Comparison of ENCODE assay signal across 20 cellular contexts in genomic region chr3:53079147-53079546, GRCh38.
"Had no signal": no experiment of that assay in that cellular context is flagged by ENCODE, and none has a peak within 500 bp of the region (broad histone marks: within the 10 kb centered on the region; RNA-seq: fewer than 3 reads in every experiment).

No MANE protein-coding gene starts in this region.

- ATAC-seq: effector memory CD8-positive, alpha-beta T cell; left lobe of liver; mucosa of descending colon; natural killer cell treated with Interleukin-12 subunit alpha and Interleukin-12 subunit beta and Interleukin-15 and Interleukin-18, amount 100 ng/mL, for 72 hours; pancreas; right lobe of liver; stimulated activated memory B cell treated with anti-CD40 and anti-IgM and Interleukin-4, amounts not matched to agents 10 μg/mL and 1 μg/mL and 100 μg/mL, for 72 hours; stimulated activated naive CD8-positive, alpha-beta T cell treated with anti-CD3 and anti-CD28 coated beads, Interleukin-15, Interleukin-2, amounts not matched to agents 100 U/mL and 50 U/mL, for 24 hours had no signal

- H3K4me3 Mint-ChIP-seq: effector memory CD8-positive, alpha-beta T cell; immature natural killer cell; memory B cell; naive B cell; natural killer cell treated with Interleukin-12 subunit alpha and Interleukin-12 subunit beta and Interleukin-15 and Interleukin-18, amount 100 ng/mL, for 72 hours; neural crest cell; stimulated activated memory B cell treated with anti-CD40 and anti-IgM and Interleukin-4, amounts not matched to agents 10 μg/mL and 1 μg/mL and 100 μg/mL, for 72 hours had no signal

- H3K4me1 Mint-ChIP-seq: immature natural killer cell; memory B cell; neural crest cell; stimulated activated memory B cell treated with anti-CD40 and anti-IgM and Interleukin-4, amounts not matched to agents 10 μg/mL and 1 μg/mL and 100 μg/mL, for 72 hours had no signal

- H3K9me3 Mint-ChIP-seq: effector memory CD8-positive, alpha-beta T cell; immature natural killer cell; memory B cell; naive B cell; natural killer cell treated with Interleukin-12 subunit alpha and Interleukin-12 subunit beta and Interleukin-15 and Interleukin-18, amount 100 ng/mL, for 72 hours; neural crest cell; stimulated activated memory B cell treated with anti-CD40 and anti-IgM and Interleukin-4, amounts not matched to agents 10 μg/mL and 1 μg/mL and 100 μg/mL, for 72 hours had no signal

- H3K36me3 Mint-ChIP-seq: immature natural killer cell; naive B cell; natural killer cell treated with Interleukin-12 subunit alpha and Interleukin-12 subunit beta and Interleukin-15 and Interleukin-18, amount 100 ng/mL, for 72 hours had no signal

- DNase-seq: cortex of kidney; effector memory CD8-positive, alpha-beta T cell; hypothalamus; immature natural killer cell; mucosa of descending colon; naive B cell; right lobe of liver; stimulated activated CD4-positive, alpha-beta T cell treated with anti-CD3 and anti-CD28 coated beads, Interleukin-2, amount 100 ng/mL, for 24 hours; stimulated activated CD4-positive, alpha-beta T cell treated with anti-CD3 and anti-CD28 coated beads, Interleukin-4, amount 100 ng/mL, for 24 hours; stimulated activated naive CD8-positive, alpha-beta T cell treated with anti-CD3 and anti-CD28 coated beads, Interleukin-15, Interleukin-2, amounts not matched to agents 100 U/mL and 50 U/mL, for 24 hours; substantia nigra; testis; upper lobe of left lung had no signal

- H3K27ac Mint-ChIP-seq: immature natural killer cell; memory B cell; naive B cell; natural killer cell treated with Interleukin-12 subunit alpha and Interleukin-12 subunit beta and Interleukin-15 and Interleukin-18, amount 100 ng/mL, for 72 hours; progenitor cell of endocrine pancreas; stimulated activated memory B cell treated with anti-CD40 and anti-IgM and Interleukin-4, amounts not matched to agents 10 μg/mL and 1 μg/mL and 100 μg/mL, for 72 hours had no signal
